ENCODE assay signal across 18 cellular contexts in the genomic region with DNA sequence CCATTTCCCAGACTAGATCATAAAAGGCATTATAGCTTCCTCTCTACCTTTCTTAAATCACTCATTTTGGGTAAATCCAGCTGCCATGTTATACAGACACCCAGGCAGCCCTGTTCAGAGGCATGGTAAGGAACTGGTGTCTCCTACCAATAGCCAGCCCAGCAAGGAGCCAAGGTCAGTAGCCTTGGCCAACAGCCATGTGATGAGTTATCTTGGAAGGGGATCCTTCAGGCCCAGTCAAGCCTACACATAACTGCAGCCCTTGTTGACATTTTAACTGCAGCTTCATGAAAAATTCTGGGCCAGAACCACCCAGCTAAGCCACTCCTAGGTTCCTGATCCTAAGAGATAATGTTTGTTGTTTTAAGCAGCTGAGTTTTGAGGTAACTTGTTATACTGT. TPM values are rescaled to one million over a fixed set of nuclear protein-coding genes. Genes with fewer than 3 reads are reported as not detected.
DNase-seq lines count a peak whose midpoint lies in the region; ATAC-seq and TF ChIP-seq lines count a peak whose summit lies in the region.
"Had no signal": no experiment of that assay in that cellular context is flagged by ENCODE, and none has a peak within 500 bp of the region (broad histone marks: within the 10 kb centered on the region; RNA-seq: fewer than 3 reads in every experiment).

No MANE protein-coding gene starts in this region.

- DNase-seq in ELR (ENCODE audit: low read depth) (peak; percentile 67), LNCaP clone FGC (ENCODE audit: low read depth) (peak; percentile 28), brain pericyte (ENCODE audit: low read depth, low spot score) (peak; percentile 34), mesenchymal stem cell (peak; percentile 28), natural killer cell (no peak), midbrain (lab: John Stamatoyannopoulos, UW) (no peak), right atrium auricular region (ENCODE audit: low spot score) (no peak)
- DNase-seq: activated CD8-positive, alpha-beta memory T cell treated with anti-CD3 and anti-CD28 coated beads, Interleukin-2, amount 10 ng/mL, durations not matched to agents 7 days and 5 days; activated naive CD4-positive, alpha-beta T cell treated with anti-CD3 and anti-CD28 coated beads for 36 hours; hypothalamus; left ventricle myocardium superior; NCI-H2171; retina; upper lobe of right lung had no signal

- H3K27me3 Mint-ChIP-seq in natural killer cell (ENCODE audit: low read depth in 2 of 2) = peaks cover 10 to 23% of the 10 kb centered on the region in 2 donors

- intact Hi-C loops in natural killer cell (cut with micrococcal nuclease) = no loop called here

- H3K9ac ChIP-seq in mesenchymal stem cell (ENCODE audit: low read length) = peak overlapping the region; percentile 65

- H3K4ac ChIP-seq in mesenchymal stem cell (ENCODE audit: low read depth in 1 of 2, low read length in 2 of 2) = no peak overlapping the region

- H3K27ac ChIP-seq in mesenchymal stem cell (ENCODE audit: low read length, poor library complexity, severe bottlenecking) (no peak overlapping the region), right atrium auricular region (no peak overlapping the region)
- H3K27ac ChIP-seq: upper lobe of right lung had no signal

- no peaks in the 10 kb centered on the region for H3K9me3 ChIP-seq in mesenchymal stem cell (ENCODE audit: control insufficient read depth, low read length)
- H3K9me3 ChIP-seq in right atrium auricular region = no peaks in the 10 kb centered on the region
- H3K9me3 ChIP-seq: upper lobe of right lung had no signal

- TF ChIP-seq CTCF in LNCaP clone FGC (IDR thresholded peaks at IDR 0.05; ENCODE audit: control insufficient read depth, extremely low read depth, insufficient read depth) (no peak), natural killer cell (IDR thresholded peaks at IDR 0.05) (no peak), right atrium auricular region (IDR thresholded peaks at IDR 0.05) (no peak)

- peak overlapping the region in 1 of 2 experiments; percentile 77 for H2BK12ac ChIP-seq in mesenchymal stem cell (ENCODE audit: low read length in 2 of 2)

- H4K91ac ChIP-seq in mesenchymal stem cell (ENCODE audit: low read length) = no peak overlapping the region

- no peak overlapping the region for H3K4me3 Mint-ChIP-seq in natural killer cell
- H3K4me3 Mint-ChIP-seq: activated CD8-positive, alpha-beta memory T cell treated with anti-CD3 and anti-CD28 coated beads, Interleukin-2, amount 10 ng/mL, durations not matched to agents 7 days and 5 days; activated naive CD4-positive, alpha-beta T cell treated with anti-CD3 and anti-CD28 coated beads for 36 hours; CD14-positive monocyte; nephron; WTC11 had no signal

- H3K36me3 Mint-ChIP-seq in natural killer cell = no peaks in the 10 kb centered on the region
- H3K36me3 Mint-ChIP-seq: activated CD8-positive, alpha-beta memory T cell treated with anti-CD3 and anti-CD28 coated beads, Interleukin-2, amount 10 ng/mL, durations not matched to agents 7 days and 5 days; CD14-positive monocyte; WTC11 had no signal

- H3K14ac ChIP-seq in mesenchymal stem cell (ENCODE audit: low read length in 2 of 2) = no peak overlapping the region

- H3K18ac ChIP-seq in mesenchymal stem cell (ENCODE audit: low read depth in 1 of 2, low read length in 2 of 2) = peak overlapping the region in 1 of 2 experiments; percentile 79

- H3K27me3 ChIP-seq in mesenchymal stem cell (ENCODE audit: control insufficient read depth in 1 of 2, insufficient read depth in 1 of 2, low read length in 2 of 2) (no peaks in the 10 kb centered on the region), right atrium auricular region (no peaks in the 10 kb centered on the region)
- H3K27me3 ChIP-seq: upper lobe of right lung had no signal

- no peak overlapping the region for H3K4me3 ChIP-seq in LNCaP clone FGC (ENCODE audit: low read depth, low read length)
- no peak overlapping the region for H3K4me3 ChIP-seq in mesenchymal stem cell (ENCODE audit: insufficient read depth in 1 of 2, low read depth in 1 of 2, low read length in 2 of 2)
- H3K4me3 ChIP-seq in right atrium auricular region = no peak overlapping the region
- H3K4me3 ChIP-seq: upper lobe of right lung had no signal

- H3K27ac Mint-ChIP-seq in natural killer cell = no peak overlapping the region
- H3K27ac Mint-ChIP-seq: activated CD8-positive, alpha-beta memory T cell treated with anti-CD3 and anti-CD28 coated beads, Interleukin-2, amount 10 ng/mL, durations not matched to agents 7 days and 5 days; activated naive CD4-positive, alpha-beta T cell treated with anti-CD3 and anti-CD28 coated beads for 36 hours; CD14-positive monocyte; nephron; WTC11 had no signal

- no peaks in the 10 kb centered on the region for H3K79me1 ChIP-seq in mesenchymal stem cell (replicated peaks; ENCODE audit: low read length, poor library complexity, severe bottlenecking)

- H3K36me3 ChIP-seq in mesenchymal stem cell (ENCODE audit: control insufficient read depth in 1 of 2, insufficient read depth in 2 of 2, low read depth in 1 of 2, low read length in 2 of 2) (no peaks in the 10 kb centered on the region), right atrium auricular region (no peaks in the 10 kb centered on the region)
- H3K36me3 ChIP-seq: upper lobe of right lung had no signal

- no peak overlapping the region for H2AK5ac ChIP-seq in mesenchymal stem cell (ENCODE audit: low read length, severe bottlenecking)

- H3K4me1 Mint-ChIP-seq in natural killer cell = no peaks in the 10 kb centered on the region
- H3K4me1 Mint-ChIP-seq: CD14-positive monocyte, nephron, WTC11 had no signal

- no peak overlapping the region for H2BK5ac ChIP-seq in mesenchymal stem cell (ENCODE audit: low read depth, low read length, poor library complexity, severe bottlenecking)

- no peak overlapping the region for H3K4me2 ChIP-seq in mesenchymal stem cell (ENCODE audit: low read length, poor library complexity, severe bottlenecking)

- peak overlapping the region; percentile 88 for H4K8ac ChIP-seq in mesenchymal stem cell (ENCODE audit: low read length)

- ATAC-seq in natural killer cell (no peak), HG02623 (IDR thresholded peaks at IDR 0.05; ENCODE audit: unreplicated experiment) (no peak)
- ATAC-seq: activated CD8-positive, alpha-beta memory T cell treated with anti-CD3 and anti-CD28 coated beads, Interleukin-2, amount 10 ng/mL, durations not matched to agents 7 days and 5 days; left ventricle myocardium superior; upper lobe of right lung; WTC11 had no signal

- H3K4me1 ChIP-seq in mesenchymal stem cell (ENCODE audit: control insufficient read depth, insufficient read depth, low read depth, low read length) = peaks cover 2% of the 10 kb centered on the region
- H3K4me1 ChIP-seq in right atrium auricular region = no peaks in the 10 kb centered on the region
- H3K4me1 ChIP-seq: upper lobe of right lung had no signal

- no peak overlapping the region for H3K23ac ChIP-seq in mesenchymal stem cell (ENCODE audit: low read length in 2 of 2)

- H2AFZ ChIP-seq in mesenchymal stem cell (ENCODE audit: low read depth, low read length) = no peak overlapping the region

- H2BK15ac ChIP-seq in mesenchymal stem cell (ENCODE audit: low read depth, poor library complexity, severe bottlenecking) = no peak overlapping the region

- no peak overlapping the region for H2BK120ac ChIP-seq in mesenchymal stem cell (ENCODE audit: low read depth, low read length)

- no peaks in the 10 kb centered on the region for H3K9me3 Mint-ChIP-seq in natural killer cell
- H3K9me3 Mint-ChIP-seq: activated naive CD4-positive, alpha-beta T cell treated with anti-CD3 and anti-CD28 coated beads for 36 hours; nephron; WTC11 had no signal

RNA-seq across cellular contexts. Expression of a gene that starts 29.0 kb away (rescaled TPM):
- 74.4 TPM for polyA plus RNA-seq in mesenchymal stem cell (2013, experiment 1 of 2)
- polyA plus RNA-seq in mesenchymal stem cell (2013, experiment 2 of 2) = 72.6 TPM
- total RNA-seq in natural killer cell = 10 to 100 TPM; 22.5 to 32.9 (median 24.1) TPM
- 10 to 100 TPM in 1 of 2 donors, 1 to 10 TPM in 1; 8.5 to 12.6 TPM for total RNA-seq in right atrium auricular region

RNA-seq across cellular contexts. Expression of a gene that starts 47.5 kb away (rescaled TPM):
- 12.6 TPM for polyA plus RNA-seq in mesenchymal stem cell (2013, experiment 1 of 2)
- 14.7 TPM for polyA plus RNA-seq in mesenchymal stem cell (2013, experiment 2 of 2)
- 10 to 100 TPM; 37.1 to 40.9 (median 40.2) TPM for total RNA-seq in natural killer cell
- total RNA-seq in right atrium auricular region = 10 to 100 TPM; 15.5 to 17.2 TPM

Comparison
In these comparisons a context has a peak if more than half of its experiments do, and no peak if none do; other contexts are left out.
1. DNase-seq: peak in ELR (single experiment), LNCaP clone FGC (single experiment), brain pericyte (single experiment) and mesenchymal stem cell (single experiment); none in natural killer cell (single experiment), midbrain (single experiment) and right atrium auricular region (single experiment).